Comparison of ENCODE assay signal across 14 cellular contexts in genomic region chr5:252546-252945, GRCh38. TPM values are rescaled to one million over a fixed set of nuclear protein-coding genes. Genes with fewer than 3 reads are reported as not detected.
DNase-seq lines count a peak whose midpoint lies in the region; ATAC-seq, FAIRE-seq and TF ChIP-seq lines count a peak whose summit lies in the region.
"Had no signal": no experiment of that assay in that cellular context is flagged by ENCODE, and none has a peak within 500 bp of the region (broad histone marks: within the 10 kb centered on the region; RNA-seq: fewer than 3 reads in every experiment).

No MANE protein-coding gene starts in this region.

- H3K27me3 Mint-ChIP-seq in activated CD4-positive, alpha-beta T cell treated with anti-CD3 and anti-CD28 coated beads for 36 hours = no peaks in the 10 kb centered on the region
- H3K27me3 Mint-ChIP-seq in central memory CD8-positive, alpha-beta T cell = no peaks in the 10 kb centered on the region

- peaks cover 19% of the 10 kb centered on the region for H3K4me1 ChIP-seq in PC-3 (ENCODE audit: insufficient read depth, low read length)
- no peaks in the 10 kb centered on the region for H3K4me1 ChIP-seq in pancreas

- H3K9me3 ChIP-seq in PC-3 (ENCODE audit: low read length) (no peaks in the 10 kb centered on the region), pancreas (no peaks in the 10 kb centered on the region)

- intact Hi-C loops in activated CD4-positive, alpha-beta T cell treated with anti-CD3 and anti-CD28 coated beads for 36 hours (cut with DNase I, micrococcal nuclease) = no loop called here
- intact Hi-C loops in PC-3 (cut with micrococcal nuclease) = no loop called here
- intact Hi-C loops in pancreas (cut with DNase I) = no loop called here

- no peaks in the 10 kb centered on the region for H3K27me3 ChIP-seq in PC-3 (ENCODE audit: low read length)
- H3K27me3 ChIP-seq in pancreas = no peaks in the 10 kb centered on the region

- no peak overlapping the region for H3K4me3 Mint-ChIP-seq in activated CD4-positive, alpha-beta T cell treated with anti-CD3 and anti-CD28 coated beads for 36 hours
- H3K4me3 Mint-ChIP-seq in central memory CD8-positive, alpha-beta T cell = peak overlapping the region; percentile 57

- no peaks in the 10 kb centered on the region for H3K9me3 Mint-ChIP-seq in activated CD4-positive, alpha-beta T cell treated with anti-CD3 and anti-CD28 coated beads for 36 hours (ENCODE audit: low read depth)
- H3K9me3 Mint-ChIP-seq in central memory CD8-positive, alpha-beta T cell = no peaks in the 10 kb centered on the region

- H3K4me3 ChIP-seq in PC-3 (ENCODE audit: low read length) (peak overlapping the region; percentile 18; the same call in 1 of the 2 replicates), pancreas (no peak overlapping the region)

- POLR2A ChIA-PET in activated CD4-positive, alpha-beta T cell treated with anti-CD3 and anti-CD28 coated beads for 36 hours (lab: Charles Lee) = no interaction called here
- POLR2A ChIA-PET in PC-3 (lab: Charles Lee; ENCODE audit: unreplicated experiment) = no interaction called here

- CTCF ChIA-PET in activated CD4-positive, alpha-beta T cell treated with anti-CD3 and anti-CD28 coated beads for 36 hours (lab: Charles Lee) = no interaction called here
- CTCF ChIA-PET in PC-3 (lab: Charles Lee) = no interaction called here

- no peak for DNase-seq in activated CD4-positive, alpha-beta T cell treated with anti-CD3 and anti-CD28 coated beads for 36 hours
- DNase-seq in activated CD4-positive, alpha-beta T cell treated with anti-CD3 and anti-CD28 coated beads, Interleukin-2, amount 50 U/mL, for 4 hours = no peak
- DNase-seq in PC-3 (peak; percentile 87), pancreas (no peak), kidney glomerular epithelial cell (lab: John Stamatoyannopoulos, UW) (no peak)
- DNase-seq in central memory CD8-positive, alpha-beta T cell (ENCODE audit: low spot score in 2 of 2) = no peak
- DNase-seq: left ventricle myocardium superior, NCI-H1048, right cardiac atrium, SIG-M5 had no signal

- H4K20me1 ChIP-seq in PC-3 (ENCODE audit: low read length) = no peaks in the 10 kb centered on the region

- H3K79me2 ChIP-seq in PC-3 (ENCODE audit: low read length) = no peaks in the 10 kb centered on the region

- peak overlapping the region; percentile 14; the same call in 1 of the 2 replicates for H2AFZ ChIP-seq in PC-3 (ENCODE audit: low read length)

- no peaks in the 10 kb centered on the region for H3F3A ChIP-seq in PC-3 (ENCODE audit: low read length, unreplicated experiment)

- no peak for ATAC-seq in activated CD4-positive, alpha-beta T cell treated with anti-CD3 and anti-CD28 coated beads for 36 hours
- ATAC-seq in PC-3 (peak; percentile 84), pancreas (no peak), HG03520 (IDR thresholded peaks at IDR 0.05; ENCODE audit: unreplicated experiment) (no peak), HG02571 (IDR thresholded peaks at IDR 0.05; ENCODE audit: unreplicated experiment) (no peak)
- ATAC-seq in central memory CD8-positive, alpha-beta T cell (replicated peaks; ENCODE audit: extremely low read depth, poor library complexity, severe bottlenecking) = no peak
- ATAC-seq: left ventricle myocardium superior, right cardiac atrium had no signal

- no peaks in the 10 kb centered on the region for H3K9me2 ChIP-seq in PC-3 (replicated peaks; ENCODE audit: low read length)

- 51 to 64% methylated on average over 10 of the region's 10 CpGs for WGBS in pancreas, 2 donors

- peak overlapping the region; percentile 3 for H3K27ac Mint-ChIP-seq in activated CD4-positive, alpha-beta T cell treated with anti-CD3 and anti-CD28 coated beads for 36 hours
- peak overlapping the region; percentile 86 for H3K27ac Mint-ChIP-seq in central memory CD8-positive, alpha-beta T cell (ENCODE audit: low read depth)

- peak overlapping the region; percentile 45 for H3K9ac ChIP-seq in PC-3 (ENCODE audit: low read length)

- peak overlapping the region; percentile 91 for H3K27ac ChIP-seq in PC-3 (ENCODE audit: low read length)
- peak overlapping the region; percentile 39 to 80 (median 69) for H3K27ac ChIP-seq in pancreas

- no peak for TF ChIP-seq CTCF in PC-3 (conservative IDR thresholded peaks at IDR 0.05; ENCODE audit: low read depth, low read length)
- no peak for TF ChIP-seq CTCF in pancreas (IDR thresholded peaks at IDR 0.05)

- peaks cover 7% of the 10 kb centered on the region for H3K4me1 Mint-ChIP-seq in activated CD4-positive, alpha-beta T cell treated with anti-CD3 and anti-CD28 coated beads for 36 hours
- peaks cover 13% of the 10 kb centered on the region for H3K4me1 Mint-ChIP-seq in central memory CD8-positive, alpha-beta T cell

- H3K36me3 ChIP-seq in PC-3 (ENCODE audit: low read depth, low read length) (peaks cover 34% of the 10 kb centered on the region), pancreas (peaks cover 0 to 41% (median 2%) of the 10 kb centered on the region in 3 donors)

- no TSS peak for BruUV-seq in PC-3 (replicated peaks; lab: Mats Ljungman, UMichigan)

- no peak for FAIRE-seq in pancreas (lab: Jason Lieb, UNC)
- FAIRE-seq: A204.1, TTC549 had no signal

- H3K4me2 ChIP-seq in PC-3 (ENCODE audit: low read length) = peak overlapping the region; percentile 65

- peaks cover 46% of the 10 kb centered on the region for H3K36me3 Mint-ChIP-seq in activated CD4-positive, alpha-beta T cell treated with anti-CD3 and anti-CD28 coated beads for 36 hours (ENCODE audit: low read depth)
- peaks cover 56% of the 10 kb centered on the region for H3K36me3 Mint-ChIP-seq in central memory CD8-positive, alpha-beta T cell (ENCODE audit: insufficient read depth)

RNA-seq across cellular contexts. Expression of gene PDCD6, which starts 18.9 kb away (rescaled TPM):
- total RNA-seq in activated CD4-positive, alpha-beta T cell treated with anti-CD3 and anti-CD28 coated beads for 36 hours = 10 to 100 TPM; 69.5 to 91.6 TPM
- total RNA-seq in PC-3 (2014; rRNA removed) (158 and 200 TPM in 2 replicates), pancreas (10 to 100 TPM; 24.2 to 47.7 (median 30.6) TPM)
- 10 to 100 TPM; 54.7 to 66.4 TPM for polyA plus RNA-seq in pancreas

RNA-seq across cellular contexts. Expression of gene SDHA, which starts 34.4 kb away (rescaled TPM):
- total RNA-seq in activated CD4-positive, alpha-beta T cell treated with anti-CD3 and anti-CD28 coated beads for 36 hours = 100 to 1,000 TPM; 104 to 121 TPM
- total RNA-seq in PC-3 (2014; rRNA removed) (163 and 181 TPM in 2 replicates), pancreas (10 to 100 TPM; 37.9 to 69.4 (median 55.3) TPM)
- polyA plus RNA-seq in pancreas = 10 to 100 TPM; 41.9 to 55.8 TPM

RNA-seq across cellular contexts. Expression of gene CCDC127, which starts 34.6 kb away (rescaled TPM):
- 1 to 10 TPM; 6.0 to 7.0 TPM for total RNA-seq in activated CD4-positive, alpha-beta T cell treated with anti-CD3 and anti-CD28 coated beads for 36 hours
- total RNA-seq in PC-3 (2014; rRNA removed) (4.1 and 5.4 TPM in 2 replicates), pancreas (1 to 10 TPM; 1.5 to 3.9 (median 2.2) TPM)
- polyA plus RNA-seq in pancreas = 1 to 10 TPM; 1.2 to 1.6 TPM
